Comparison of ENCODE assay signal across 1 cellular context in genomic region chr7:122525355-122525754, GRCh38.
TF ChIP-seq lines count a peak whose summit lies in the region.

No MANE protein-coding gene starts in this region.

TF ChIP-seq in H1, 55 proteins besides CTCF, POLR2A, EP300 and RAD21 (continued from another document):
- TF ChIP-seq MAFK (IDR thresholded peaks at IDR 0.05; ENCODE audit: low read depth, low read length) (no peak), ATF3 (IDR thresholded peaks at IDR 0.05; ENCODE audit: insufficient read depth, low read depth, low read length) (no peak), CBX8 (IDR thresholded peaks at IDR 0.05; ENCODE audit: borderline replicate concordance, low read depth, low read length) (no peak), SP2 (IDR thresholded peaks at IDR 0.05; ENCODE audit: low read length) (no peak), KDM5A (IDR thresholded peaks at IDR 0.05; ENCODE audit: low read length) (no peak), FOSL1 (IDR thresholded peaks at IDR 0.05; ENCODE audit: insufficient read depth, low read depth, low read length) (no peak), SP4 (IDR thresholded peaks at IDR 0.05; ENCODE audit: low read length) (no peak), BCL11A (IDR thresholded peaks at IDR 0.05; ENCODE audit: low read depth in 2 of 2, low read length in 2 of 2) (no peak), CTBP2 (IDR thresholded peaks at IDR 0.05; ENCODE audit: borderline replicate concordance, insufficient read depth, insufficient read length, low read length) (no peak), EZH2 (IDR thresholded peaks at IDR 0.05; ENCODE audit: low read depth, low read length, severe bottlenecking) (no peak), CEBPB (IDR thresholded peaks at IDR 0.05; ENCODE audit: low read depth, low read length) (no peak), BRCA1 (IDR thresholded peaks at IDR 0.05; ENCODE audit: low read depth, low read length) (no peak)
